ENCODE assay signal across 6 cellular contexts in the genomic region with DNA sequence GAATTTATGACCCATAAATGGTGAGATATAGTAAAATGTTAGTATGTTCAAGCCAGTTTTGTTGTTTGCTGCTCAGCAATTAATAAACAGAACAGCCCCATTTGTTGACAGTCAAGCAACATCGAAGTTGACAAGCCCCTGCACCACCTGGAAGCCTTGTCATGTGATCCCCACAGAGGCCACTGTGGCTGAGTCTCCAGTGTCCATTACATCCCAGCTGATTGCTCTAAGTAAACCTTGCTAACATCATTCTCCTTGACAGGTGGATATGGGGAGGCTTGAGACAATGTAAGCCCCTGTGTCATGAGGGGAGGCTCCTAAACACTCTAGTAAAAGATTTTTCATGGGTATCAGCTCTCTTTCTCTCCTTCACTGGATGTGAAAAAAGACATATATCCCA. TPM values are rescaled to one million over a fixed set of nuclear protein-coding genes. Genes with fewer than 3 reads are reported as not detected.
"Had no signal": no experiment of that assay in that cellular context is flagged by ENCODE, and none has a peak within 500 bp of the region (broad histone marks: within the 10 kb centered on the region; RNA-seq: fewer than 3 reads in every experiment).

No MANE protein-coding gene starts in this region.

- DNase-seq: H9, HCEC 1CT, KBM-7 had no signal

- ATAC-seq: GM23338 had no signal

- H3K27ac ChIP-seq: KMS-11 had no signal

- H2AFZ ChIP-seq: GM23338 had no signal

- H3K4me2 ChIP-seq: GM23338, KMS-11 had no signal

- H3K9ac ChIP-seq: KMS-11 had no signal

- H3K4me3 ChIP-seq: GM23338 had no signal

RNA-seq across cellular contexts. Expression of a gene that starts 17.5 kb away (rescaled TPM):
- polyA plus RNA-seq: IgD-negative memory B cell had no signal
